1 cellular context compared by ENCODE assay signal in genomic region chr7:106681815-106682495, GRCh38.
TF ChIP-seq lines count a peak whose summit lies in the region.

No MANE protein-coding gene starts in this region.

TF ChIP-seq in K562, 482 proteins besides CTCF, POLR2A, EP300 and RAD21 (continued from another document):
- TF ChIP-seq ZNF318 (IDR thresholded peaks at IDR 0.05; ENCODE audit: borderline replicate concordance in 1 of 2, low read depth in 1 of 2) (no peak), ZNF316 (IDR thresholded peaks at IDR 0.05) (peak; percentile 22; the same call in 1 of the 2 replicates), ZBTB33 (CRISPR knock-in tag; IDR thresholded peaks at IDR 0.05) (0 out of 2 replicates have a peak, but pooled peaks have one; percentile 26), NR3C1 (CRISPR knock-in tag; IDR thresholded peaks at IDR 0.05) (no peak), ZKSCAN1 (IDR thresholded peaks at IDR 0.05; ENCODE audit: low read depth, low read length) (no peak), SMAD1 (IDR thresholded peaks at IDR 0.05; ENCODE audit: low read depth, low read length, partially characterized antibody) (no peak), REST (CRISPR knock-in tag; IDR thresholded peaks at IDR 0.05; ENCODE audit: low read depth) (no peak), TRIM28 (IDR thresholded peaks at IDR 0.05) (peak; percentile 76; the same call in 1 of the 2 replicates), CBX1 (IDR thresholded peaks at IDR 0.05; ENCODE audit: low read depth) (0 out of 2 replicates have a peak, but pooled peaks have one; percentile 11), CBX3 (IDR thresholded peaks at IDR 0.05; ENCODE audit: borderline replicate concordance in 1 of 2, low read length in 2 of 2) (peak in 1 of 2 experiments; percentile 71; a peak in 1 of 3 replicates), TRIM24 (IDR thresholded peaks at IDR 0.05) (peak in 1 of 2 experiments; percentile 31; a peak in 1 of 4 replicates)
